ENCODE assay signal across 1 cellular context in the genomic region with DNA sequence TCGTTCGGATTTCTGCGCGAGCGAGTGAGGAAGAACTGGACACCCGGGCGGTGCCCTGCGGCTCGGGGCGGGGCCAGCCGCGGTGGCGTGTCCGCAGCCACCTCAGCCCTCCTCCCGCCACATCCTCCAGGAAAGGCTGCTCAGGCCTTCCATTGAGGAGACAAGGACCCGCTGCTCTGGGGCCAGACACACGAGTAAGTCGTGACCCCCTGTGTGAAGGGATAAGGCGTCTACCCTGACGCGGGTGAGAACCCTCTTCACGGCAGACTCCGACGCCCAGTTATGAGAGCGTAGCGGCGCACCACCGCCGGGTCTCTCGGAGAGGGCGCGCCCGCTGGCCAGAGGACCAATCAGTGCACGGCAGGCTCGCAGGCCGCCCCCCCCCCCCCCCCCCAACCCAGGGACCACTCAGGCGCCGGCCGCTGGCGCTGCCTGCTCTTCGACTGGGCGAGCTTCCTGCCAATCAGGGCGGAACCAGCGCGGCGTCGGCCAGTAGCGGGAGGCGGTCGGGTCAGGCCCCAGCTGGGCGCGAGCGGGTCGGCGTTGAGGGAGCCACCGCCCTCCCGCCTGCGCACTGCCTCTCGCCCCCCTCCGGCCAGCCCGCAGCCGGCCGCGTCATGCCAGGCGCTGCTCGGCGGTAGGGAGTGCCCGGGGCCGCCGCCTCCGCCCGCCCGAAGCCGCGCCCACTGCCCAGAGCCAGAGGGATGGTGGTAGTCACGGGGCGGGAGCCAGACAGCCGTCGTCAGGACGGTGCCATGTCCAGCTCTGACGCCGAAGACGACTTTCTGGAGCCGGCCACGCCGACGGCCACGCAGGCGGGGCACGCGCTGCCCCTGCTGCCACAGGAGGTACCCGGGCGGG.
A peak's percentile ranks its signal among the peaks of the same experiment; 100 is the strongest.
TF ChIP-seq lines count a peak whose summit lies in the region.

A gene (plus strand): TSS at position 521 of the 861 bp plus-strand sequence. CDS start 184 bp downstream, at position 705.

TF ChIP-seq in K562, 482 proteins besides CTCF, POLR2A, EP300 and RAD21 (continued from another document and continues in another):
- TF ChIP-seq, protein P1, sequence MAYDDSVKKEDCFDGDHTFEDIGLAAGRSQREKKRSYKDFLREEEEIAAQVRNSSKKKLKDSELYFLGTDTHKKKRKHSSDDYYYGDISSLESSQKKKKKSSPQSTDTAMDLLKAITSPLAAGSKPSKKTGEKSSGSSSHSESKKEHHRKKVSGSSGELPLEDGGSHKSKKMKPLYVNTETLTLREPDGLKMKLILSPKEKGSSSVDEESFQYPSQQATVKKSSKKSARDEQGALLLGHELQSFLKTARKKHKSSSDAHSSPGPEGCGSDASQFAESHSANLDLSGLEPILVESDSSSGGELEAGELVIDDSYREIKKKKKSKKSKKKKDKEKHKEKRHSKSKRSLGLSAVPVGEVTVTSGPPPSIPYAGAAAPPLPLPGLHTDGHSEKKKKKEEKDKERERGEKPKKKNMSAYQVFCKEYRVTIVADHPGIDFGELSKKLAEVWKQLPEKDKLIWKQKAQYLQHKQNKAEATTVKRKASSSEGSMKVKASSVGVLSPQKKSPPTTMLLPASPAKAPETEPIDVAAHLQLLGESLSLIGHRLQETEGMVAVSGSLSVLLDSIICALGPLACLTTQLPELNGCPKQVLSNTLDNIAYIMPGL (CRISPR knock-in tag; IDR thresholded peaks at IDR 0.05): peak; percentile 78; the same call in 1 of the 2 replicates
- TF ChIP-seq NFYB (IDR thresholded peaks at IDR 0.05; ENCODE audit: extremely low read depth, insufficient read length) (peak; percentile 94), ZNF282 (CRISPR knock-in tag; IDR thresholded peaks at IDR 0.05) (0 out of 2 replicates have a peak, but pooled peaks have one; percentile 64), GATAD2B (IDR thresholded peaks at IDR 0.05; ENCODE audit: borderline replicate concordance) (peak; percentile 54; the same call in 1 of the 2 replicates), ZNF174 (CRISPR knock-in tag; IDR thresholded peaks at IDR 0.05) (no peak), SMAD1 (IDR thresholded peaks at IDR 0.05; ENCODE audit: low read depth, low read length, partially characterized antibody) (peak; percentile 89), CBX3 (IDR thresholded peaks at IDR 0.05; ENCODE audit: borderline replicate concordance in 1 of 2, low read length in 2 of 2) (no peak), STAT5A (IDR thresholded peaks at IDR 0.05; ENCODE audit: borderline replicate concordance, low read length) (no peak), PML (IDR thresholded peaks at IDR 0.05; ENCODE audit: low read length) (peak; percentile 87), ZNF224 (CRISPR knock-in tag; IDR thresholded peaks at IDR 0.05) (no peak), NFIC (IDR thresholded peaks at IDR 0.05) (peak; percentile 38; the same call in 1 of the 2 replicates), CHD4 (IDR thresholded peaks at IDR 0.05; ENCODE audit: insufficient read depth, insufficient replicate concordance, low read depth, low read length, poor library complexity, severe bottlenecking) (no peak), NFIX (CRISPR knock-in tag; IDR thresholded peaks at IDR 0.05; ENCODE audit: low read depth) (no peak), SRF (CRISPR knock-in tag; IDR thresholded peaks at IDR 0.05) (0 out of 4 replicates have a peak, but pooled peaks of 1 of the 2 experiments have one; percentile 38), KAT7 (CRISPR knock-in tag; IDR thresholded peaks at IDR 0.05; ENCODE audit: borderline replicate concordance) (peak; percentile 85; the same call in 1 of the 2 replicates), SMAD4 (CRISPR knock-in tag; conservative IDR thresholded peaks at IDR 0.05) (peak; percentile 43; the same call in 1 of the 2 replicates), ZNF444 (CRISPR knock-in tag; IDR thresholded peaks at IDR 0.05) (no peak), FOXK2 (conservative IDR thresholded peaks at IDR 0.05 in 1 of 2, IDR thresholded peaks at IDR 0.05 in 1 of 2; ENCODE audit: low read depth in 2 of 2) (peak; percentile 36 to 50; a peak in 1 of 4 replicates), HDAC1 (IDR thresholded peaks at IDR 0.05) (peak in 1 of 2 experiments; percentile 85; a peak in 2 of 4 replicates), SPI1 (IDR thresholded peaks at IDR 0.05; ENCODE audit: borderline replicate concordance, low read depth, low read length) (no peak), HMGN3 (IDR thresholded peaks at IDR 0.05; ENCODE audit: borderline replicate concordance, extremely low read depth, insufficient read length, low read depth, low read length) (peak; percentile 72), SRSF3 (IDR thresholded peaks at IDR 0.05; ENCODE audit: insufficient read depth, low read length) (no peak), ESRRB (CRISPR knock-in tag; IDR thresholded peaks at IDR 0.05; ENCODE audit: borderline replicate concordance) (no peak), MEIS2 (IDR thresholded peaks at IDR 0.05; ENCODE audit: partially characterized antibody) (peak; percentile 68), SNIP1 (IDR thresholded peaks at IDR 0.05; ENCODE audit: low read depth) (no peak), ZNF263 (CRISPR knock-in tag; IDR thresholded peaks at IDR 0.05; ENCODE audit: borderline replicate concordance) (peak; percentile 66; the same call in 1 of the 2 replicates), NCOA2 (IDR thresholded peaks at IDR 0.05; ENCODE audit: partially characterized antibody in 2 of 2) (no peak), SRSF7 (optimal IDR thresholded peaks at IDR 0.05; ENCODE audit: low read depth, low read length) (no peak), HDGF (IDR thresholded peaks at IDR 0.05) (0 out of 2 replicates have a peak, but pooled peaks have one; percentile 10), NUFIP1 (IDR thresholded peaks at IDR 0.05; ENCODE audit: partially characterized antibody) (no peak), ZNF175 (CRISPR knock-in tag; IDR thresholded peaks at IDR 0.05; ENCODE audit: low read depth) (no peak), MTF1 (CRISPR knock-in tag; IDR thresholded peaks at IDR 0.05; ENCODE audit: borderline replicate concordance) (no peak), RAD51 (IDR thresholded peaks at IDR 0.05; ENCODE audit: borderline replicate concordance, low read depth) (no peak), HLTF (IDR thresholded peaks at IDR 0.05) (no peak), HDAC3 (IDR thresholded peaks at IDR 0.05; ENCODE audit: borderline replicate concordance, partially characterized antibody) (no peak), POLR2G (IDR thresholded peaks at IDR 0.05; ENCODE audit: low read depth, low read length) (peak; percentile 97), RNF2 (IDR thresholded peaks at IDR 0.05) (no peak), EP400 (IDR thresholded peaks at IDR 0.05) (peak; percentile 93), CREBBP (IDR thresholded peaks at IDR 0.05; ENCODE audit: low read depth, low read length) (no peak), KDM5B (IDR thresholded peaks at IDR 0.05; ENCODE audit: insufficient replicate concordance, low read depth, low read length) (peak; percentile 99), WHSC1 (IDR thresholded peaks at IDR 0.05; ENCODE audit: low read length) (no peak)
- TF ChIP-seq, protein P2, sequence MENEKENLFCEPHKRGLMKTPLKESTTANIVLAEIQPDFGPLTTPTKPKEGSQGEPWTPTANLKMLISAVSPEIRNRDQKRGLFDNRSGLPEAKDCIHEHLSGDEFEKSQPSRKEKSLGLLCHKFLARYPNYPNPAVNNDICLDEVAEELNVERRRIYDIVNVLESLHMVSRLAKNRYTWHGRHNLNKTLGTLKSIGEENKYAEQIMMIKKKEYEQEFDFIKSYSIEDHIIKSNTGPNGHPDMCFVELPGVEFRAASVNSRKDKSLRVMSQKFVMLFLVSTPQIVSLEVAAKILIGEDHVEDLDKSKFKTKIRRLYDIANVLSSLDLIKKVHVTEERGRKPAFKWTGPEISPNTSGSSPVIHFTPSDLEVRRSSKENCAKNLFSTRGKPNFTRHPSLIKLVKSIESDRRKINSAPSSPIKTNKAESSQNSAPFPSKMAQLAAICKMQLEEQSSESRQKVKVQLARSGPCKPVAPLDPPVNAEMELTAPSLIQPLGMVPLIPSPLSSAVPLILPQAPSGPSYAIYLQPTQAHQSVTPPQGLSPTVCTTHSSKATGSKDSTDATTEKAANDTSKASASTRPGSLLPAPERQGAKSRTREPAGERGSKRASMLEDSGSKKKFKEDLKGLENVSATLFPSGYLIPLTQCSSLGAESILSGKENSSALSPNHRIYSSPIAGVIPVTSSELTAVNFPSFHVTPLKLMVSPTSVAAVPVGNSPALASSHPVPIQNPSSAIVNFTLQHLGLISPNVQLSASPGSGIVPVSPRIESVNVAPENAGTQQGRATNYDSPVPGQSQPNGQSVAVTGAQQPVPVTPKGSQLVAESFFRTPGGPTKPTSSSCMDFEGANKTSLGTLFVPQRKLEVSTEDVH (IDR thresholded peaks at IDR 0.05; ENCODE audit: low read depth, partially characterized antibody): peak; percentile 31
- TF ChIP-seq, protein P3, sequence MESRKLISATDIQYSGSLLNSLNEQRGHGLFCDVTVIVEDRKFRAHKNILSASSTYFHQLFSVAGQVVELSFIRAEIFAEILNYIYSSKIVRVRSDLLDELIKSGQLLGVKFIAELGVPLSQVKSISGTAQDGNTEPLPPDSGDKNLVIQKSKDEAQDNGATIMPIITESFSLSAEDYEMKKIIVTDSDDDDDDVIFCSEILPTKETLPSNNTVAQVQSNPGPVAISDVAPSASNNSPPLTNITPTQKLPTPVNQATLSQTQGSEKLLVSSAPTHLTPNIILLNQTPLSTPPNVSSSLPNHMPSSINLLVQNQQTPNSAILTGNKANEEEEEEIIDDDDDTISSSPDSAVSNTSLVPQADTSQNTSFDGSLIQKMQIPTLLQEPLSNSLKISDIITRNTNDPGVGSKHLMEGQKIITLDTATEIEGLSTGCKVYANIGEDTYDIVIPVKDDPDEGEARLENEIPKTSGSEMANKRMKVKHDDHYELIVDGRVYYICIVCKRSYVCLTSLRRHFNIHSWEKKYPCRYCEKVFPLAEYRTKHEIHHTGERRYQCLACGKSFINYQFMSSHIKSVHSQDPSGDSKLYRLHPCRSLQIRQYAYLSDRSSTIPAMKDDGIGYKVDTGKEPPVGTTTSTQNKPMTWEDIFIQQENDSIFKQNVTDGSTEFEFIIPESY (CRISPR knock-in tag; IDR thresholded peaks at IDR 0.05): no peak
- TF ChIP-seq, protein P4, sequence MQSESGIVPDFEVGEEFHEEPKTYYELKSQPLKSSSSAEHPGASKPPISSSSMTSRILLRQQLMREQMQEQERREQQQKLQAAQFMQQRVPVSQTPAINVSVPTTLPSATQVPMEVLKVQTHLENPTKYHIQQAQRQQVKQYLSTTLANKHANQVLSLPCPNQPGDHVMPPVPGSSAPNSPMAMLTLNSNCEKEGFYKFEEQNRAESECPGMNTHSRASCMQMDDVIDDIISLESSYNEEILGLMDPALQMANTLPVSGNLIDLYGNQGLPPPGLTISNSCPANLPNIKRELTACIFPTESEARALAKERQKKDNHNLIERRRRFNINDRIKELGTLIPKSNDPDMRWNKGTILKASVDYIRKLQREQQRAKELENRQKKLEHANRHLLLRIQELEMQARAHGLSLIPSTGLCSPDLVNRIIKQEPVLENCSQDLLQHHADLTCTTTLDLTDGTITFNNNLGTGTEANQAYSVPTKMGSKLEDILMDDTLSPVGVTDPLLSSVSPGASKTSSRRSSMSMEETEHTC (IDR thresholded peaks at IDR 0.05): no peak; the same call in 1 of the 2 replicates
- TF ChIP-seq, protein P5, sequence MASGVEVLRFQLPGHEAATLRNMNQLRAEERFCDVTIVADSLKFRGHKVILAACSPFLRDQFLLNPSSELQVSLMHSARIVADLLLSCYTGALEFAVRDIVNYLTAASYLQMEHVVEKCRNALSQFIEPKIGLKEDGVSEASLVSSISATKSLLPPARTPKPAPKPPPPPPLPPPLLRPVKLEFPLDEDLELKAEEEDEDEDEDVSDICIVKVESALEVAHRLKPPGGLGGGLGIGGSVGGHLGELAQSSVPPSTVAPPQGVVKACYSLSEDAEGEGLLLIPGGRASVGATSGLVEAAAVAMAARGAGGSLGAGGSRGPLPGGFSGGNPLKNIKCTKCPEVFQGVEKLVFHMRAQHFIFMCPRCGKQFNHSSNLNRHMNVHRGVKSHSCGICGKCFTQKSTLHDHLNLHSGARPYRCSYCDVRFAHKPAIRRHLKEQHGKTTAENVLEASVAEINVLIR (CRISPR knock-in tag; IDR thresholded peaks at IDR 0.05): peak; percentile 50
- TF ChIP-seq, protein P6, sequence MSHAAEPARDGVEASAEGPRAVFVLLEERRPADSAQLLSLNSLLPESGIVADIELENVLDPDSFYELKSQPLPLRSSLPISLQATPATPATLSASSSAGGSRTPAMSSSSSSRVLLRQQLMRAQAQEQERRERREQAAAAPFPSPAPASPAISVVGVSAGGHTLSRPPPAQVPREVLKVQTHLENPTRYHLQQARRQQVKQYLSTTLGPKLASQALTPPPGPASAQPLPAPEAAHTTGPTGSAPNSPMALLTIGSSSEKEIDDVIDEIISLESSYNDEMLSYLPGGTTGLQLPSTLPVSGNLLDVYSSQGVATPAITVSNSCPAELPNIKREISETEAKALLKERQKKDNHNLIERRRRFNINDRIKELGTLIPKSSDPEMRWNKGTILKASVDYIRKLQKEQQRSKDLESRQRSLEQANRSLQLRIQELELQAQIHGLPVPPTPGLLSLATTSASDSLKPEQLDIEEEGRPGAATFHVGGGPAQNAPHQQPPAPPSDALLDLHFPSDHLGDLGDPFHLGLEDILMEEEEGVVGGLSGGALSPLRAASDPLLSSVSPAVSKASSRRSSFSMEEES (CRISPR knock-in tag; IDR thresholded peaks at IDR 0.05): no peak
- TF ChIP-seq, protein P7, sequence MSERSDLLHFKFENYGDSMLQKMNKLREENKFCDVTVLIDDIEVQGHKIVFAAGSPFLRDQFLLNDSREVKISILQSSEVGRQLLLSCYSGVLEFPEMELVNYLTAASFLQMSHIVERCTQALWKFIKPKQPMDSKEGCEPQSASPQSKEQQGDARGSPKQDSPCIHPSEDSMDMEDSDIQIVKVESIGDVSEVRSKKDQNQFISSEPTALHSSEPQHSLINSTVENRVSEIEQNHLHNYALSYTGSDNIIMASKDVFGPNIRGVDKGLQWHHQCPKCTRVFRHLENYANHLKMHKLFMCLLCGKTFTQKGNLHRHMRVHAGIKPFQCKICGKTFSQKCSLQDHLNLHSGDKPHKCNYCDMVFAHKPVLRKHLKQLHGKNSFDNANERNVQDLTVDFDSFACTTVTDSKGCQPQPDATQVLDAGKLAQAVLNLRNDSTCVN (CRISPR knock-in tag; IDR thresholded peaks at IDR 0.05): no peak
- TF ChIP-seq, protein P8, sequence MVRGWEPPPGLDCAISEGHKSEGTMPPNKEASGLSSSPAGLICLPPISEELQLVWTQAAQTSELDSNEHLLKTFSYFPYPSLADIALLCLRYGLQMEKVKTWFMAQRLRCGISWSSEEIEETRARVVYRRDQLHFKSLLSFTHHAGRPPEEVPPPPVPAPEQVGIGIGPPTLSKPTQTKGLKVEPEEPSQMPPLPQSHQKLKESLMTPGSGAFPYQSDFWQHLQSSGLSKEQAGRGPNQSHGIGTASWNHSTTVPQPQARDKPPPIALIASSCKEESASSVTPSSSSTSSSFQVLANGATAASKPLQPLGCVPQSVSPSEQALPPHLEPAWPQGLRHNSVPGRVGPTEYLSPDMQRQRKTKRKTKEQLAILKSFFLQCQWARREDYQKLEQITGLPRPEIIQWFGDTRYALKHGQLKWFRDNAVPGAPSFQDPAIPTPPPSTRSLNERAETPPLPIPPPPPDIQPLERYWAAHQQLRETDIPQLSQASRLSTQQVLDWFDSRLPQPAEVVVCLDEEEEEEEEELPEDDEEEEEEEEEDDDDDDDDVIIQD (CRISPR knock-in tag; IDR thresholded peaks at IDR 0.05): no peak
- TF ChIP-seq, protein P9, sequence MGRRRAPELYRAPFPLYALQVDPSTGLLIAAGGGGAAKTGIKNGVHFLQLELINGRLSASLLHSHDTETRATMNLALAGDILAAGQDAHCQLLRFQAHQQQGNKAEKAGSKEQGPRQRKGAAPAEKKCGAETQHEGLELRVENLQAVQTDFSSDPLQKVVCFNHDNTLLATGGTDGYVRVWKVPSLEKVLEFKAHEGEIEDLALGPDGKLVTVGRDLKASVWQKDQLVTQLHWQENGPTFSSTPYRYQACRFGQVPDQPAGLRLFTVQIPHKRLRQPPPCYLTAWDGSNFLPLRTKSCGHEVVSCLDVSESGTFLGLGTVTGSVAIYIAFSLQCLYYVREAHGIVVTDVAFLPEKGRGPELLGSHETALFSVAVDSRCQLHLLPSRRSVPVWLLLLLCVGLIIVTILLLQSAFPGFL (CRISPR knock-in tag; IDR thresholded peaks at IDR 0.05): 0 out of 2 replicates have a peak, but pooled peaks have one; percentile 40
